In the genomic region with DNA sequence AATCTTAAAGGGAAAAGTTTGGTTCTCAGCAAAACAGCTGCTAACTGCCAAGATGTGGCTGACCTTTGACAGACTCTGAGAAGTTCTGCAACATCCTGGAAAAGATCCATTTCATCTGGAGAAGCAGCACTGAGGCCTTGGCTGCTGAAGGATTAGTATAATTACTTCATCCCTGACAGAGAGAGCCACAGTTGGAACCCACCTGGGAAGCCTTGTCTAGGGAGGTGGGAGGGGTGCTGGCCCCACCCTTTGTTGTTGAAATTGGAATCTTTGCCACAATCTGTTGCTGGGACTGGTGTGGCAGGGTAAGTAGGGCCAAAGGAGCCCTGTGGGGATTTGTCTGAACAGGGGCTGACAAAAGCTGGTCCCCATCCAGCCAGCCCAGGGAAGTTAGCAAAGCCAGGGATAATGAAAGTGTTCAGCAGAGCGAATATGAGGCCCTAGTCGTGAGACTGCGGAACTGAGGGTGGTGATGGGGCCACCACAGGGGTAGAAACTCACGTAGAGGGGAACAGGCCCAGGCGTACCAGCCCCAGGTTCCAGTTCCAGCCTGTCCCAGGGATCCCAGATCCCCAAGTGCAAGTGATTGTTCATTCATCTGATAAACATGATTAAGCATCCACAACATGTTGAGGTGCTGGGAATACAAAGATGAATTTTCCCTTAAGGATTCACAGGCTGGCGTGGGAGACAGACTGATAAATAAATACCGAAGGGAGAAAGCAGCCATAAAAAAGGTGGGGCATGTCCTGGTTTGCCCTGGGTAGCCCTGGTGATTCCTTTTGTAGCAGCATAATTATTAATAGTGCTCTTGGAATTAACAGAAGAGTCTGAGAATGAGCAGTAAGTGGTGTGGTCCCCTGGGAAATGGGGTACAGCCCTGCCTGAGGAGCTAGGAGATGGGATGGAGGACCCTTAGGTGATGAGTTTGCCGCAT, we compare ENCODE assay signal across 11 cellular contexts.
DNase-seq lines count a peak whose midpoint lies in the region; ATAC-seq and TF ChIP-seq lines count a peak whose summit lies in the region.
"Had no signal": no experiment of that assay in that cellular context is flagged by ENCODE, and none has a peak within 500 bp of the region (broad histone marks: within the 10 kb centered on the region; RNA-seq: fewer than 3 reads in every experiment).

No MANE protein-coding gene starts in this region.

- H3K4me1 ChIP-seq in left ventricle myocardium inferior, result peaks cover 61% of the 10 kb centered on the region

- H3K4me3 ChIP-seq in astrocyte of the cerebellum (ENCODE audit: low read depth, low read length) (no peak overlapping the region), left ventricle myocardium inferior (peak overlapping the region; percentile 33)

- H3K27ac Mint-ChIP-seq in activated naive CD4-positive, alpha-beta T cell treated with anti-CD3 and anti-CD28 coated beads, Interleukin-2, amount 50 U/mL, for 72 hours, result peak overlapping the region in 1 of 2 donors; percentile 23

- TF ChIP-seq CTCF in astrocyte of the cerebellum (IDR thresholded peaks at IDR 0.05; ENCODE audit: low read depth, low read length, missing control alignments) (no peak), left ventricle myocardium inferior (IDR thresholded peaks at IDR 0.05; ENCODE audit: borderline replicate concordance) (no peak)

- DNase-seq in ELF-1 (ENCODE audit: low read depth, low spot score) (peak; percentile 44), astrocyte of the cerebellum (ENCODE audit: low read depth) (peak; percentile 92), left ventricle myocardium inferior (peak; percentile 76), retina (peak; percentile 23)
- DNase-seq in activated naive CD4-positive, alpha-beta T cell treated with anti-CD3 and anti-CD28 coated beads, Interleukin-2, amount 50 U/mL, for 72 hours (ENCODE audit: low spot score in 2 of 2), result no peak
- DNase-seq: CD8-positive, alpha-beta memory T cell; NCI-H1092; SK-N-SH had no signal

- H3K36me3 Mint-ChIP-seq in activated naive CD4-positive, alpha-beta T cell treated with anti-CD3 and anti-CD28 coated beads, Interleukin-2, amount 50 U/mL, for 72 hours, result no peaks in the 10 kb centered on the region

- no peaks in the 10 kb centered on the region for H3K36me3 ChIP-seq in left ventricle myocardium inferior

- H3K9me3 ChIP-seq in left ventricle myocardium inferior (replicated peaks), result no peaks in the 10 kb centered on the region
- H3K9me3 ChIP-seq: SK-N-SH had no signal

- peak overlapping the region; percentile 86 for H3K27ac ChIP-seq in left ventricle myocardium inferior (replicated peaks)

- no peak for ATAC-seq in HG02798 (IDR thresholded peaks at IDR 0.05; ENCODE audit: poor library complexity, unreplicated experiment)
- no peak for ATAC-seq in HG03108 (IDR thresholded peaks at IDR 0.05; ENCODE audit: unreplicated experiment)
- ATAC-seq in GM21717 (IDR thresholded peaks at IDR 0.05; ENCODE audit: unreplicated experiment), result no peak
- no peak for ATAC-seq in activated naive CD4-positive, alpha-beta T cell treated with anti-CD3 and anti-CD28 coated beads, Interleukin-2, amount 50 U/mL, for 72 hours

- H3K9me3 Mint-ChIP-seq in activated naive CD4-positive, alpha-beta T cell treated with anti-CD3 and anti-CD28 coated beads, Interleukin-2, amount 50 U/mL, for 72 hours, result peaks cover 0 to 5% of the 10 kb centered on the region in 2 donors
- H3K9me3 Mint-ChIP-seq: CD8-positive, alpha-beta memory T cell had no signal

- in situ Hi-C loops in astrocyte of the cerebellum (cut with HindIII; ENCODE audit: low sequenced_read_pairs), result no loop called here

- intact Hi-C loops in left ventricle myocardium inferior (cut with micrococcal nuclease), result no loop called here

- H3K27me3 ChIP-seq in left ventricle myocardium inferior (ENCODE audit: low read depth), result no peaks in the 10 kb centered on the region

Comparison
In these comparisons a context has a peak if more than half of its experiments do, and no peak if none do; other contexts are left out.
1. DNase-seq: peak in ELF-1 (single experiment), astrocyte of the cerebellum (single experiment), left ventricle myocardium inferior (single experiment) and retina (single experiment); none in activated naive CD4-positive, alpha-beta T cell treated with anti-CD3 and anti-CD28 coated beads, Interleukin-2, amount 50 U/mL, for 72 hours (0 of 2).